ENCODE assay signal across 8 cellular contexts in genomic region chr6:114108119-114109002, GRCh38.
DNase-seq lines count a peak whose midpoint lies in the region; ATAC-seq, FAIRE-seq and TF ChIP-seq lines count a peak whose summit lies in the region.

No MANE protein-coding gene starts in this region.

- H3K9me3 Mint-ChIP-seq in Calu3 (ENCODE audit: low read depth, unreplicated experiment), result no peaks in the 10 kb centered on the region

- H3K27me3 Mint-ChIP-seq in Calu3 (ENCODE audit: unreplicated experiment), result no peaks in the 10 kb centered on the region

- TF ChIP-seq CTCF in Calu3 (IDR thresholded peaks at IDR 0.05; ENCODE audit: unreplicated experiment) (peak; percentile 55), astrocyte of the spinal cord (IDR thresholded peaks at IDR 0.05; ENCODE audit: low read depth, low read length) (peak; percentile 88)

- no peak overlapping the region for H3K27ac Mint-ChIP-seq in Calu3 (ENCODE audit: unreplicated experiment)

- peak; percentile 84 for DNase-seq in Calu3
- peak; percentile 56 for DNase-seq in HS-27A (ENCODE audit: low read depth)
- peak; percentile 56 for DNase-seq in RCC 7860 (ENCODE audit: low spot score)
- peak; percentile 70 for DNase-seq in astrocyte of the spinal cord (ENCODE audit: low read depth, low spot score)
- DNase-seq in islet precursor cell, result peak; percentile 90
- DNase-seq in stimulated activated CD4-positive, alpha-beta T cell treated with anti-CD3 and anti-CD28 coated beads, Interleukin-4, amount 100 ng/mL, for 1 hour, result peak; percentile 15

- ATAC-seq in GM18907 (IDR thresholded peaks at IDR 0.05; ENCODE audit: unreplicated experiment), result peak; percentile 71
- ATAC-seq in GM21447 (IDR thresholded peaks at IDR 0.05; ENCODE audit: unreplicated experiment), result no peak

- CTCF ChIA-PET in Calu3 (lab: Charles Lee), result interaction anchor here (0.6 to 1.7 kb wide), 10 partner anchors 9 to 1037 kb away, joined by 3 to 36 read pairs (median 4); no protein-coding TSS in a partner anchor

- in situ Hi-C loops in astrocyte of the spinal cord (cut with HindIII; ENCODE audit: low sequenced_read_pairs), result no loop called here

- no peak overlapping the region for H3K4me3 Mint-ChIP-seq in Calu3 (ENCODE audit: low read depth, unreplicated experiment)

- intact Hi-C loops in Calu3 (cut with micrococcal nuclease; ENCODE audit: unreplicated experiment), result loop anchor here (1.0 to 10.0 kb wide), 3 partner anchors 113 to 406 kb away; no protein-coding TSS in a partner anchor

- no peak overlapping the region for H3K4me3 ChIP-seq in astrocyte of the spinal cord (ENCODE audit: low read depth, low read length)

- no peaks in the 10 kb centered on the region for H3K4me1 Mint-ChIP-seq in Calu3 (ENCODE audit: low read depth, unreplicated experiment)

- FAIRE-seq in RCC 7860 (lab: Jason Lieb, UNC), result peak; percentile 35

- no peaks in the 10 kb centered on the region for H3K36me3 Mint-ChIP-seq in Calu3 (ENCODE audit: insufficient read depth, unreplicated experiment)

- BruUV-seq in Calu3 (replicated peaks; lab: Mats Ljungman, UMichigan), result no TSS peak

Comparison
In these comparisons a context has a peak if more than half of its experiments do, and no peak if none do; other contexts are left out.
1. DNase-seq: peak in every context shown above with its lines; median percentile 90 in islet precursor cell; 84 in Calu3; 70 in astrocyte of the spinal cord; 56 in HS-27A; 56 in RCC 7860; 15 in stimulated activated CD4-positive, alpha-beta T cell treated with anti-CD3 and anti-CD28 coated beads, Interleukin-4, amount 100 ng/mL, for 1 hour.